In genomic region chr19:18278521-18279265, GRCh38 we compare ENCODE assay signal across 6 cellular contexts. TPM values are rescaled to one million over a fixed set of nuclear protein-coding genes. Genes with fewer than 3 reads are reported as not detected.
DNase-seq lines count a peak whose midpoint lies in the region; ATAC-seq and TF ChIP-seq lines count a peak whose summit lies in the region.

No MANE protein-coding gene starts in this region.

- H3K4me3 Mint-ChIP-seq in natural killer cell treated with Interleukin-12 subunit alpha and Interleukin-12 subunit beta and Interleukin-15 and Interleukin-18, amount 100 ng/mL, for 72 hours, result peak overlapping the region; percentile 94

- no peaks in the 10 kb centered on the region for H3K27me3 ChIP-seq in body of pancreas

- intact Hi-C loops in body of pancreas (cut with DNase I), result loop anchor here (10.0 kb wide), 1 partner anchor 56 kb away; no protein-coding TSS in a partner anchor

- H3K9me3 Mint-ChIP-seq in natural killer cell treated with Interleukin-12 subunit alpha and Interleukin-12 subunit beta and Interleukin-15 and Interleukin-18, amount 100 ng/mL, for 72 hours, result no peaks in the 10 kb centered on the region

- H3K27me3 Mint-ChIP-seq in natural killer cell treated with Interleukin-12 subunit alpha and Interleukin-12 subunit beta and Interleukin-15 and Interleukin-18, amount 100 ng/mL, for 72 hours, result no peaks in the 10 kb centered on the region

- peaks cover 6 to 7% of the 10 kb centered on the region in 2 donors for H3K36me3 ChIP-seq in body of pancreas (replicated peaks in 1 of 2; ENCODE audit: insufficient read depth in 1 of 2, low read depth in 2 of 2)

- peaks cover 24 to 26% of the 10 kb centered on the region in 2 donors for H3K4me1 Mint-ChIP-seq in natural killer cell treated with Interleukin-12 subunit alpha and Interleukin-12 subunit beta and Interleukin-15 and Interleukin-18, amount 100 ng/mL, for 72 hours (ENCODE audit: low read depth in 2 of 2)

- peak overlapping the region in 3 of 4 donors; percentile 97 to 100 (median 100) for H3K27ac ChIP-seq in body of pancreas

- H3K27ac Mint-ChIP-seq in natural killer cell treated with Interleukin-12 subunit alpha and Interleukin-12 subunit beta and Interleukin-15 and Interleukin-18, amount 100 ng/mL, for 72 hours, result peak overlapping the region; percentile 94 to 98

- TF ChIP-seq POLR2A in body of pancreas (IDR thresholded peaks at IDR 0.05), result peak; percentile 24 to 48 (median 30)

- 52 to 55% methylated on average over 10 of the region's 10 CpGs for WGBS in body of pancreas, 2 donors

- no peaks in the 10 kb centered on the region for H3K9me3 ChIP-seq in body of pancreas

- ATAC-seq in body of pancreas, result no peak
- no peak for ATAC-seq in natural killer cell treated with Interleukin-12 subunit alpha and Interleukin-12 subunit beta and Interleukin-15 and Interleukin-18, amount 100 ng/mL, for 72 hours
- no peak for ATAC-seq in GM21515 (IDR thresholded peaks at IDR 0.05; ENCODE audit: unreplicated experiment)
- ATAC-seq in GM21717 (IDR thresholded peaks at IDR 0.05; ENCODE audit: unreplicated experiment), result no peak

- peak in 2 of 7 experiments; percentile 9 to 35 for TF ChIP-seq CTCF in body of pancreas (IDR thresholded peaks at IDR 0.05)

- peaks cover 11% of the 10 kb centered on the region for H3K36me3 Mint-ChIP-seq in natural killer cell treated with Interleukin-12 subunit alpha and Interleukin-12 subunit beta and Interleukin-15 and Interleukin-18, amount 100 ng/mL, for 72 hours

- H3K4me1 ChIP-seq in body of pancreas, result peaks cover 67% of the 10 kb centered on the region

- H3K4me3 ChIP-seq in body of pancreas, result peak overlapping the region in 1 of 2 donors; percentile 65

- peak; percentile 69 for DNase-seq in NAMALWA (ENCODE audit: low spot score)
- DNase-seq in body of pancreas, result peak; percentile 36 to 64 (median 54)
- DNase-seq in natural killer cell treated with Interleukin-12 subunit alpha and Interleukin-12 subunit beta and Interleukin-15 and Interleukin-18, amount 100 ng/mL, for 72 hours (ENCODE audit: low spot score), result no peak
- DNase-seq in SHP77 (lab: John Stamatoyannopoulos, UW), result no peak

RNA-seq across cellular contexts. Expression of gene JUND, which starts 2.7 kb away (rescaled TPM):
- total RNA-seq in body of pancreas, result 100 to 1,000 TPM; 250 to 607 TPM
- total RNA-seq in natural killer cell treated with Interleukin-12 subunit alpha and Interleukin-12 subunit beta and Interleukin-15 and Interleukin-18, amount 100 ng/mL, for 72 hours, result 100 to 1,000 TPM; 218 to 267 TPM

RNA-seq across cellular contexts. Expression of gene IQCN, which starts 4.4 kb away (rescaled TPM):
- total RNA-seq in body of pancreas, result 1 to 10 TPM; 5.6 to 7.0 TPM
- total RNA-seq in natural killer cell treated with Interleukin-12 subunit alpha and Interleukin-12 subunit beta and Interleukin-15 and Interleukin-18, amount 100 ng/mL, for 72 hours, result 1 to 10 TPM; 1.5 to 4.0 TPM

RNA-seq across cellular contexts. Expression of gene LSM4, which starts 44.2 kb away (rescaled TPM):
- 10 to 100 TPM; 45.7 to 94.6 TPM for total RNA-seq in body of pancreas
- total RNA-seq in natural killer cell treated with Interleukin-12 subunit alpha and Interleukin-12 subunit beta and Interleukin-15 and Interleukin-18, amount 100 ng/mL, for 72 hours, result 100 to 1,000 TPM; 153 to 223 TPM

RNA-seq across cellular contexts. Expression of gene PDE4C, which starts 52.5 kb away (rescaled TPM):
- under 1 TPM; under 0.01 to 0.26 TPM for total RNA-seq in body of pancreas
- total RNA-seq in natural killer cell treated with Interleukin-12 subunit alpha and Interleukin-12 subunit beta and Interleukin-15 and Interleukin-18, amount 100 ng/mL, for 72 hours, result 1 to 10 TPM in 1 of 2 donors, under 1 TPM in 1; 0.22 to 1.4 TPM

Comparison
In these comparisons a context has a peak if more than half of its experiments do, and no peak if none do; other contexts are left out.
1. DNase-seq: peak in NAMALWA (single experiment) and body of pancreas (4 of 4); none in natural killer cell treated with Interleukin-12 subunit alpha and Interleukin-12 subunit beta and Interleukin-15 and Interleukin-18, amount 100 ng/mL, for 72 hours (single experiment) and SHP77 (0 of 2).